ENCODE assay signal across 1 cellular context in genomic region chr1:246152986-246153431, GRCh38.
TF ChIP-seq lines count a peak whose summit lies in the region.

No MANE protein-coding gene starts in this region.

TF ChIP-seq in K562, 482 proteins besides CTCF, POLR2A, EP300 and RAD21 (continued from another document):
- TF ChIP-seq, protein P1, sequence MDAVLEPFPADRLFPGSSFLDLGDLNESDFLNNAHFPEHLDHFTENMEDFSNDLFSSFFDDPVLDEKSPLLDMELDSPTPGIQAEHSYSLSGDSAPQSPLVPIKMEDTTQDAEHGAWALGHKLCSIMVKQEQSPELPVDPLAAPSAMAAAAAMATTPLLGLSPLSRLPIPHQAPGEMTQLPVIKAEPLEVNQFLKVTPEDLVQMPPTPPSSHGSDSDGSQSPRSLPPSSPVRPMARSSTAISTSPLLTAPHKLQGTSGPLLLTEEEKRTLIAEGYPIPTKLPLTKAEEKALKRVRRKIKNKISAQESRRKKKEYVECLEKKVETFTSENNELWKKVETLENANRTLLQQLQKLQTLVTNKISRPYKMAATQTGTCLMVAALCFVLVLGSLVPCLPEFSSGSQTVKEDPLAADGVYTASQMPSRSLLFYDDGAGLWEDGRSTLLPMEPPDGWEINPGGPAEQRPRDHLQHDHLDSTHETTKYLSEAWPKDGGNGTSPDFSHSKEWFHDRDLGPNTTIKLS (IDR thresholded peaks at IDR 0.05; ENCODE audit: borderline replicate concordance, low read depth), result peak; percentile 49; the same call in 1 of the 2 replicates
- TF ChIP-seq ZNF507 (tag; conservative IDR thresholded peaks at IDR 0.05), result no peak
- TF ChIP-seq ZFP91 (CRISPR knock-in tag; IDR thresholded peaks at IDR 0.05), result 0 out of 2 replicates have a peak, but pooled peaks have one; percentile 22
- 0 out of 2 replicates have a peak, but pooled peaks have one; percentile 69 for TF ChIP-seq ERF (CRISPR knock-in tag; IDR thresholded peaks at IDR 0.05)
- TF ChIP-seq, protein P2, sequence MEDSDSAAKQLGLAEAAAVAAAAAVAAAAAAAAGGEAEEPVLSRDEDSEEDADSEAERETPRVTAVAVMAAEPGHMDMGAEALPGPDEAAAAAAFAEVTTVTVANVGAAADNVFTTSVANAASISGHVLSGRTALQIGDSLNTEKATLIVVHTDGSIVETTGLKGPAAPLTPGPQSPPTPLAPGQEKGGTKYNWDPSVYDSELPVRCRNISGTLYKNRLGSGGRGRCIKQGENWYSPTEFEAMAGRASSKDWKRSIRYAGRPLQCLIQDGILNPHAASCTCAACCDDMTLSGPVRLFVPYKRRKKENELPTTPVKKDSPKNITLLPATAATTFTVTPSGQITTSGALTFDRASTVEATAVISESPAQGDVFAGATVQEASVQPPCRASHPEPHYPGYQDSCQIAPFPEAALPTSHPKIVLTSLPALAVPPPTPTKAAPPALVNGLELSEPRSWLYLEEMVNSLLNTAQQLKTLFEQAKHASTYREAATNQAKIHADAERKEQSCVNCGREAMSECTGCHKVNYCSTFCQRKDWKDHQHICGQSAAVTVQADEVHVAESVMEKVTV (CRISPR knock-in tag; IDR thresholded peaks at IDR 0.05), result no peak
- TF ChIP-seq ZNF584 (CRISPR knock-in tag; IDR thresholded peaks at IDR 0.05; ENCODE audit: low read depth), result no peak
- no peak for TF ChIP-seq ZNF133 (CRISPR knock-in tag; IDR thresholded peaks at IDR 0.05)
- no peak for TF ChIP-seq RBM39 (optimal IDR thresholded peaks at IDR 0.05; ENCODE audit: low read depth, low read length)
- no peak for TF ChIP-seq SIX5 (IDR thresholded peaks at IDR 0.05; ENCODE audit: borderline replicate concordance in 1 of 2, insufficient read depth in 1 of 2, low read depth in 1 of 2, low read length in 2 of 2)
- no peak for TF ChIP-seq GABPB1 (CRISPR knock-in tag; IDR thresholded peaks at IDR 0.05)
- TF ChIP-seq HDAC3 (IDR thresholded peaks at IDR 0.05; ENCODE audit: borderline replicate concordance, partially characterized antibody), result peak; percentile 28
- TF ChIP-seq, protein P3, sequence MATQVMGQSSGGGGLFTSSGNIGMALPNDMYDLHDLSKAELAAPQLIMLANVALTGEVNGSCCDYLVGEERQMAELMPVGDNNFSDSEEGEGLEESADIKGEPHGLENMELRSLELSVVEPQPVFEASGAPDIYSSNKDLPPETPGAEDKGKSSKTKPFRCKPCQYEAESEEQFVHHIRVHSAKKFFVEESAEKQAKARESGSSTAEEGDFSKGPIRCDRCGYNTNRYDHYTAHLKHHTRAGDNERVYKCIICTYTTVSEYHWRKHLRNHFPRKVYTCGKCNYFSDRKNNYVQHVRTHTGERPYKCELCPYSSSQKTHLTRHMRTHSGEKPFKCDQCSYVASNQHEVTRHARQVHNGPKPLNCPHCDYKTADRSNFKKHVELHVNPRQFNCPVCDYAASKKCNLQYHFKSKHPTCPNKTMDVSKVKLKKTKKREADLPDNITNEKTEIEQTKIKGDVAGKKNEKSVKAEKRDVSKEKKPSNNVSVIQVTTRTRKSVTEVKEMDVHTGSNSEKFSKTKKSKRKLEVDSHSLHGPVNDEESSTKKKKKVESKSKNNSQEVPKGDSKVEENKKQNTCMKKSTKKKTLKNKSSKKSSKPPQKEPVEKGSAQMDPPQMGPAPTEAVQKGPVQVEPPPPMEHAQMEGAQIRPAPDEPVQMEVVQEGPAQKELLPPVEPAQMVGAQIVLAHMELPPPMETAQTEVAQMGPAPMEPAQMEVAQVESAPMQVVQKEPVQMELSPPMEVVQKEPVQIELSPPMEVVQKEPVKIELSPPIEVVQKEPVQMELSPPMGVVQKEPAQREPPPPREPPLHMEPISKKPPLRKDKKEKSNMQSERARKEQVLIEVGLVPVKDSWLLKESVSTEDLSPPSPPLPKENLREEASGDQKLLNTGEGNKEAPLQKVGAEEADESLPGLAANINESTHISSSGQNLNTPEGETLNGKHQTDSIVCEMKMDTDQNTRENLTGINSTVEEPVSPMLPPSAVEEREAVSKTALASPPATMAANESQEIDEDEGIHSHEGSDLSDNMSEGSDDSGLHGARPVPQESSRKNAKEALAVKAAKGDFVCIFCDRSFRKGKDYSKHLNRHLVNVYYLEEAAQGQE (CRISPR knock-in tag; IDR thresholded peaks at IDR 0.05; ENCODE audit: low read depth), result no peak
- peak; percentile 43 for TF ChIP-seq ZKSCAN8 (CRISPR knock-in tag; IDR thresholded peaks at IDR 0.05)
- TF ChIP-seq, protein P4, sequence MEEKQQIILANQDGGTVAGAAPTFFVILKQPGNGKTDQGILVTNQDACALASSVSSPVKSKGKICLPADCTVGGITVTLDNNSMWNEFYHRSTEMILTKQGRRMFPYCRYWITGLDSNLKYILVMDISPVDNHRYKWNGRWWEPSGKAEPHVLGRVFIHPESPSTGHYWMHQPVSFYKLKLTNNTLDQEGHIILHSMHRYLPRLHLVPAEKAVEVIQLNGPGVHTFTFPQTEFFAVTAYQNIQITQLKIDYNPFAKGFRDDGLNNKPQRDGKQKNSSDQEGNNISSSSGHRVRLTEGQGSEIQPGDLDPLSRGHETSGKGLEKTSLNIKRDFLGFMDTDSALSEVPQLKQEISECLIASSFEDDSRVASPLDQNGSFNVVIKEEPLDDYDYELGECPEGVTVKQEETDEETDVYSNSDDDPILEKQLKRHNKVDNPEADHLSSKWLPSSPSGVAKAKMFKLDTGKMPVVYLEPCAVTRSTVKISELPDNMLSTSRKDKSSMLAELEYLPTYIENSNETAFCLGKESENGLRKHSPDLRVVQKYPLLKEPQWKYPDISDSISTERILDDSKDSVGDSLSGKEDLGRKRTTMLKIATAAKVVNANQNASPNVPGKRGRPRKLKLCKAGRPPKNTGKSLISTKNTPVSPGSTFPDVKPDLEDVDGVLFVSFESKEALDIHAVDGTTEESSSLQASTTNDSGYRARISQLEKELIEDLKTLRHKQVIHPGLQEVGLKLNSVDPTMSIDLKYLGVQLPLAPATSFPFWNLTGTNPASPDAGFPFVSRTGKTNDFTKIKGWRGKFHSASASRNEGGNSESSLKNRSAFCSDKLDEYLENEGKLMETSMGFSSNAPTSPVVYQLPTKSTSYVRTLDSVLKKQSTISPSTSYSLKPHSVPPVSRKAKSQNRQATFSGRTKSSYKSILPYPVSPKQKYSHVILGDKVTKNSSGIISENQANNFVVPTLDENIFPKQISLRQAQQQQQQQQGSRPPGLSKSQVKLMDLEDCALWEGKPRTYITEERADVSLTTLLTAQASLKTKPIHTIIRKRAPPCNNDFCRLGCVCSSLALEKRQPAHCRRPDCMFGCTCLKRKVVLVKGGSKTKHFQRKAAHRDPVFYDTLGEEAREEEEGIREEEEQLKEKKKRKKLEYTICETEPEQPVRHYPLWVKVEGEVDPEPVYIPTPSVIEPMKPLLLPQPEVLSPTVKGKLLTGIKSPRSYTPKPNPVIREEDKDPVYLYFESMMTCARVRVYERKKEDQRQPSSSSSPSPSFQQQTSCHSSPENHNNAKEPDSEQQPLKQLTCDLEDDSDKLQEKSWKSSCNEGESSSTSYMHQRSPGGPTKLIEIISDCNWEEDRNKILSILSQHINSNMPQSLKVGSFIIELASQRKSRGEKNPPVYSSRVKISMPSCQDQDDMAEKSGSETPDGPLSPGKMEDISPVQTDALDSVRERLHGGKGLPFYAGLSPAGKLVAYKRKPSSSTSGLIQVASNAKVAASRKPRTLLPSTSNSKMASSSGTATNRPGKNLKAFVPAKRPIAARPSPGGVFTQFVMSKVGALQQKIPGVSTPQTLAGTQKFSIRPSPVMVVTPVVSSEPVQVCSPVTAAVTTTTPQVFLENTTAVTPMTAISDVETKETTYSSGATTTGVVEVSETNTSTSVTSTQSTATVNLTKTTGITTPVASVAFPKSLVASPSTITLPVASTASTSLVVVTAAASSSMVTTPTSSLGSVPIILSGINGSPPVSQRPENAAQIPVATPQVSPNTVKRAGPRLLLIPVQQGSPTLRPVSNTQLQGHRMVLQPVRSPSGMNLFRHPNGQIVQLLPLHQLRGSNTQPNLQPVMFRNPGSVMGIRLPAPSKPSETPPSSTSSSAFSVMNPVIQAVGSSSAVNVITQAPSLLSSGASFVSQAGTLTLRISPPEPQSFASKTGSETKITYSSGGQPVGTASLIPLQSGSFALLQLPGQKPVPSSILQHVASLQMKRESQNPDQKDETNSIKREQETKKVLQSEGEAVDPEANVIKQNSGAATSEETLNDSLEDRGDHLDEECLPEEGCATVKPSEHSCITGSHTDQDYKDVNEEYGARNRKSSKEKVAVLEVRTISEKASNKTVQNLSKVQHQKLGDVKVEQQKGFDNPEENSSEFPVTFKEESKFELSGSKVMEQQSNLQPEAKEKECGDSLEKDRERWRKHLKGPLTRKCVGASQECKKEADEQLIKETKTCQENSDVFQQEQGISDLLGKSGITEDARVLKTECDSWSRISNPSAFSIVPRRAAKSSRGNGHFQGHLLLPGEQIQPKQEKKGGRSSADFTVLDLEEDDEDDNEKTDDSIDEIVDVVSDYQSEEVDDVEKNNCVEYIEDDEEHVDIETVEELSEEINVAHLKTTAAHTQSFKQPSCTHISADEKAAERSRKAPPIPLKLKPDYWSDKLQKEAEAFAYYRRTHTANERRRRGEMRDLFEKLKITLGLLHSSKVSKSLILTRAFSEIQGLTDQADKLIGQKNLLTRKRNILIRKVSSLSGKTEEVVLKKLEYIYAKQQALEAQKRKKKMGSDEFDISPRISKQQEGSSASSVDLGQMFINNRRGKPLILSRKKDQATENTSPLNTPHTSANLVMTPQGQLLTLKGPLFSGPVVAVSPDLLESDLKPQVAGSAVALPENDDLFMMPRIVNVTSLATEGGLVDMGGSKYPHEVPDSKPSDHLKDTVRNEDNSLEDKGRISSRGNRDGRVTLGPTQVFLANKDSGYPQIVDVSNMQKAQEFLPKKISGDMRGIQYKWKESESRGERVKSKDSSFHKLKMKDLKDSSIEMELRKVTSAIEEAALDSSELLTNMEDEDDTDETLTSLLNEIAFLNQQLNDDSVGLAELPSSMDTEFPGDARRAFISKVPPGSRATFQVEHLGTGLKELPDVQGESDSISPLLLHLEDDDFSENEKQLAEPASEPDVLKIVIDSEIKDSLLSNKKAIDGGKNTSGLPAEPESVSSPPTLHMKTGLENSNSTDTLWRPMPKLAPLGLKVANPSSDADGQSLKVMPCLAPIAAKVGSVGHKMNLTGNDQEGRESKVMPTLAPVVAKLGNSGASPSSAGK (IDR thresholded peaks at IDR 0.05), result peak; percentile 78
- TF ChIP-seq ELF2 (CRISPR knock-in tag; IDR thresholded peaks at IDR 0.05), result 0 out of 2 replicates have a peak, but pooled peaks have one; percentile 13
- TF ChIP-seq RFX7 (CRISPR knock-in tag; IDR thresholded peaks at IDR 0.05), result no peak
- no peak for TF ChIP-seq PCBP2 (IDR thresholded peaks at IDR 0.05; ENCODE audit: low read depth, low read length, poor library complexity, severe bottlenecking)
- 0 out of 2 replicates have a peak, but pooled peaks have one; percentile 55 for TF ChIP-seq DNMT1 (IDR thresholded peaks at IDR 0.05)
- TF ChIP-seq CXXC5 (CRISPR knock-in tag; IDR thresholded peaks at IDR 0.05), result peak; percentile 35; the same call in 1 of the 2 replicates
- no peak for TF ChIP-seq KAT8 (IDR thresholded peaks at IDR 0.05; ENCODE audit: low read depth)
- TF ChIP-seq, protein P5, sequence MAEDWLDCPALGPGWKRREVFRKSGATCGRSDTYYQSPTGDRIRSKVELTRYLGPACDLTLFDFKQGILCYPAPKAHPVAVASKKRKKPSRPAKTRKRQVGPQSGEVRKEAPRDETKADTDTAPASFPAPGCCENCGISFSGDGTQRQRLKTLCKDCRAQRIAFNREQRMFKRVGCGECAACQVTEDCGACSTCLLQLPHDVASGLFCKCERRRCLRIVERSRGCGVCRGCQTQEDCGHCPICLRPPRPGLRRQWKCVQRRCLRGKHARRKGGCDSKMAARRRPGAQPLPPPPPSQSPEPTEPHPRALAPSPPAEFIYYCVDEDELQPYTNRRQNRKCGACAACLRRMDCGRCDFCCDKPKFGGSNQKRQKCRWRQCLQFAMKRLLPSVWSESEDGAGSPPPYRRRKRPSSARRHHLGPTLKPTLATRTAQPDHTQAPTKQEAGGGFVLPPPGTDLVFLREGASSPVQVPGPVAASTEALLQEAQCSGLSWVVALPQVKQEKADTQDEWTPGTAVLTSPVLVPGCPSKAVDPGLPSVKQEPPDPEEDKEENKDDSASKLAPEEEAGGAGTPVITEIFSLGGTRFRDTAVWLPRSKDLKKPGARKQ (CRISPR knock-in tag; IDR thresholded peaks at IDR 0.05), result no peak
- no peak for TF ChIP-seq ZNF830 (CRISPR knock-in tag; IDR thresholded peaks at IDR 0.05)
- TF ChIP-seq JUNB (CRISPR knock-in tag; conservative IDR thresholded peaks at IDR 0.05), result no peak
- TF ChIP-seq, protein P6, sequence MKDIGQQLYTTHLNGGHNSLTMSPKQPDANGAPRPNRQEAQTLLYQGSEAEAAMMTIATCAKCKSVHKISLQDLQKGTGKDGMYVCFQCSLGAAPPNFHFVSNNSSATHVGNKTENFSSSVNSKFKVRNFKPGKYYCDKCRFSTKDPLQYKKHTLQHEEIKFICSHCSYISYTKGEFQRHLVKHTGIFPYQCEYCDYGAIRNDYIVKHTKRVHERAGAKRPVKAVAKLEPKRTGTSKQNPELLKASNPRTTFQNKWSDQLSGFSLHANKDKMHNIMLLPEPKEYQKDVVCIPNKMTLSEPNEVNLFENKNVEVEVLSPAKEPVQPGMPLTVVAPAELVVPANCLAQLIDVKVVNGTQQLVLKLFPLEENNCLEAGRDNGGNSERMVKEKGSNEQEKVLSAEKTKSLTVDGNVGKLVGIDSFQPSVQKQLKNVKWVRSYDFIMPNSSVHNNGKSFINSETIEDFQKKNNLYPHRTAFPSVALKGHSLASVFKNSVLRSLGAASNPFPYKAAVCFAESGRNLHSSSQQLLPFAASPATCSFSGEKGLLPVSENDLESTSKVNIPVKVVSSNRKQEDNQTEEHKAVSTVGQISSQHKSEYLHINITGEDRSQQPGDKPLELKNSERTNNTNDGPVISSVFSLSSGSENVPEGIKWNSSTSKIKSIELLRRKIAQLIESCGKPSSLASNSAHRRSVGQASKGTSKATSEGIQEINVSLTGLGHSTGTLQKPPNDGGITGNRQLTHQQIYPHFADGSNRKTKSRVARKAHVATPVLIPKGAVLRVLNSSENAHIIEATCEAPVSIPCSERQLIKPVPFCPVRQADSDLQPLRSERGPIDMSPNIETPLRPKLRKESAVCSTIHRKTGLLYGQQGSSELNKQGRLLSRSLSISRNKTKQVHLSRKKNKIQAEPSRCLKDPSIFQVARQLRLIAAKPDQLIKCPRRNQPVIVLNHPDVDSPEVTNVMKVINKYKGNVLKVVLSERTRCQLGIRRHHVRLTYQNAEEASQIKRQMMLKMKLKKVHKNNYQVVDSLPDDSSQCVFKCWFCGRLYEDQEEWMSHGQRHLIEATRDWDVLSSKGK (CRISPR knock-in tag; IDR thresholded peaks at IDR 0.05), result no peak
- 0 out of 2 replicates have a peak, but pooled peaks have one; percentile 45 for TF ChIP-seq HLTF (IDR thresholded peaks at IDR 0.05)
- TF ChIP-seq MTA1 (IDR thresholded peaks at IDR 0.05; ENCODE audit: borderline replicate concordance), result peak; percentile 71; the same call in 1 of the 2 replicates
- peak; percentile 50; the same call in 1 of the 2 replicates for TF ChIP-seq TOE1 (IDR thresholded peaks at IDR 0.05; ENCODE audit: borderline replicate concordance)
- TF ChIP-seq TOE1 (CRISPR knock-in tag; IDR thresholded peaks at IDR 0.05; ENCODE audit: borderline replicate concordance, low read depth), result no peak
- no peak for TF ChIP-seq FUS (optimal IDR thresholded peaks at IDR 0.05; ENCODE audit: low read depth, low read length)
- no peak for TF ChIP-seq CHCHD3 (CRISPR knock-in tag; IDR thresholded peaks at IDR 0.05)
